ENCODE assay signal across 10 cellular contexts in the genomic region with DNA sequence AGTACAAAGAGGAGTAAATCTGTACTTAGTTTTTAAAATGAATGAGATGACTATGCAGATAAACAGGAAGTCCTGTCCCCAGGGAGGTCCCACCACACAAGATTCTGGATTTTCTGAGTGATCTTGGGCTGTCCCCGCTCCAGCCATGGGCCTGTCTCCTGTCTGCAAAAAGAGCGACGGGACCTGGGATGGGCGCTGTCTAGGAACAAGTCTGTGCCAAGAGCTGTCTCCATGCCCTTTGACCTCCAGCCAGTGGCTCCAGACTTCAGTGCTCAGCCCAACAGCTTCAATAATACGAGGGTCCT. TPM values are rescaled to one million over a fixed set of nuclear protein-coding genes. Genes with fewer than 3 reads are reported as not detected.
DNase-seq lines count a peak whose midpoint lies in the region; ATAC-seq and TF ChIP-seq lines count a peak whose summit lies in the region.
"Had no signal": no experiment of that assay in that cellular context is flagged by ENCODE, and none has a peak within 500 bp of the region (broad histone marks: within the 10 kb centered on the region; RNA-seq: fewer than 3 reads in every experiment).

No MANE protein-coding gene starts in this region.

- peaks cover 3 to 98% (median 63%) of the 10 kb centered on the region in 3 donors for H3K4me1 ChIP-seq in gastroesophageal sphincter
- peaks cover 30 to 87% (median 82%) of the 10 kb centered on the region in 5 donors for H3K4me1 ChIP-seq in subcutaneous abdominal adipose tissue (ENCODE audit: control insufficient read depth in 5 of 5, insufficient read depth in 5 of 5, low read length in 5 of 5)

- H3K27ac ChIP-seq in gastroesophageal sphincter (peak overlapping the region; percentile 52 to 98 (median 88)), subcutaneous abdominal adipose tissue (ENCODE audit: low read depth, low read length) (peak overlapping the region; percentile 80)
- H3K27ac ChIP-seq: SJCRH30 had no signal

- no peak overlapping the region for H3K9ac ChIP-seq in subcutaneous abdominal adipose tissue (ENCODE audit: low read length in 5 of 5)

- CTCF ChIA-PET in activated CD8-positive, alpha-beta memory T cell treated with anti-CD3 and anti-CD28 coated beads, Interleukin-2, amount 10 ng/mL, durations not matched to agents 7 days and 5 days (lab: Charles Lee): interaction anchor here (0.7 kb wide), 1 partner anchor 197 kb away, joined by 4 read pairs; no protein-coding TSS in a partner anchor
- CTCF ChIA-PET in activated CD8-positive, alpha-beta T cell treated with anti-CD3 and anti-CD28 coated beads, Interleukin-2, amount 10 ng/mL, durations not matched to agents 7 days and 5 days (lab: Charles Lee): interaction anchor here (0.9 kb wide), 1 partner anchor 259 kb away, joined by 3 read pairs; no protein-coding TSS in a partner anchor

- H3K4me3 ChIP-seq in gastroesophageal sphincter (no peak overlapping the region), subcutaneous abdominal adipose tissue (ENCODE audit: low read depth in 1 of 5, low read length in 5 of 5) (no peak overlapping the region)
- H3K4me3 ChIP-seq: SJCRH30 had no signal

- no peaks in the 10 kb centered on the region for H3K9me3 Mint-ChIP-seq in activated CD8-positive, alpha-beta memory T cell treated with anti-CD3 and anti-CD28 coated beads, Interleukin-2, amount 10 ng/mL, durations not matched to agents 7 days and 5 days (ENCODE audit: low read depth)
- no peaks in the 10 kb centered on the region for H3K9me3 Mint-ChIP-seq in activated CD8-positive, alpha-beta T cell treated with anti-CD3 and anti-CD28 coated beads, Interleukin-2, amount 10 ng/mL, durations not matched to agents 7 days and 5 days (ENCODE audit: insufficient read depth)

- H3K36me3 ChIP-seq in gastroesophageal sphincter (peaks cover 0 to 28% of the 10 kb centered on the region in 2 donors), subcutaneous abdominal adipose tissue (ENCODE audit: control insufficient read depth in 5 of 5, insufficient read depth in 5 of 5, low read length in 5 of 5) (peaks cover 0 to 35% (median 29%) of the 10 kb centered on the region in 5 donors)

- no peak for TF ChIP-seq POLR2A in gastroesophageal sphincter (IDR thresholded peaks at IDR 0.05)

- no peak for ATAC-seq in activated CD8-positive, alpha-beta memory T cell treated with anti-CD3 and anti-CD28 coated beads, Interleukin-2, amount 10 ng/mL, durations not matched to agents 7 days and 5 days
- no peak for ATAC-seq in activated CD8-positive, alpha-beta T cell treated with anti-CD3 and anti-CD28 coated beads, Interleukin-2, amount 10 ng/mL, durations not matched to agents 7 days and 5 days
- no peak for ATAC-seq in gastroesophageal sphincter

- POLR2A ChIA-PET in activated CD8-positive, alpha-beta T cell treated with anti-CD3 and anti-CD28 coated beads, Interleukin-2, amount 10 ng/mL, durations not matched to agents 7 days and 5 days (lab: Charles Lee): interaction anchor here (0.6 kb wide), 1 partner anchor 467 kb away, joined by 3 read pairs; a partner anchor contains a TSS

- H3K4me1 Mint-ChIP-seq in activated CD8-positive, alpha-beta memory T cell treated with anti-CD3 and anti-CD28 coated beads, Interleukin-2, amount 10 ng/mL, durations not matched to agents 7 days and 5 days: peaks cover 63% of the 10 kb centered on the region
- peaks cover 56% of the 10 kb centered on the region for H3K4me1 Mint-ChIP-seq in activated CD8-positive, alpha-beta T cell treated with anti-CD3 and anti-CD28 coated beads, Interleukin-2, amount 10 ng/mL, durations not matched to agents 7 days and 5 days (ENCODE audit: low read depth)

- no peak for DNase-seq in activated CD8-positive, alpha-beta memory T cell treated with anti-CD3 and anti-CD28 coated beads, Interleukin-2, amount 10 ng/mL, durations not matched to agents 7 days and 5 days
- no peak for DNase-seq in activated CD8-positive, alpha-beta memory T cell treated with anti-CD3 and anti-CD28 coated beads, Interleukin-2, amount 50 U/mL, for 4 hours
- DNase-seq in activated CD8-positive, alpha-beta T cell treated with anti-CD3 and anti-CD28 coated beads, Interleukin-2, amount 10 ng/mL, durations not matched to agents 7 days and 5 days: no peak
- DNase-seq in NCI-H2227 treated with DMSO at 0.1 percent for 48 hours (lab: John Stamatoyannopoulos, UW): no peak
- no peak for DNase-seq in HuH-7.5 (ENCODE audit: low spot score)
- DNase-seq in foreskin melanocyte: no peak
- DNase-seq: NCI-H1930, SJCRH30 had no signal

- no peak overlapping the region for H3K4me3 Mint-ChIP-seq in activated CD8-positive, alpha-beta memory T cell treated with anti-CD3 and anti-CD28 coated beads, Interleukin-2, amount 10 ng/mL, durations not matched to agents 7 days and 5 days
- H3K4me3 Mint-ChIP-seq in activated CD8-positive, alpha-beta T cell treated with anti-CD3 and anti-CD28 coated beads, Interleukin-2, amount 10 ng/mL, durations not matched to agents 7 days and 5 days: no peak overlapping the region

- 65% methylated on average over 2 of the region's 5 CpGs; no CpG with 5 or more reads in 1 of the 2 donors for WGBS in gastroesophageal sphincter (ENCODE audit: low coverage in 1 of 2), 2 donors

- H3K9me3 ChIP-seq in gastroesophageal sphincter (no peaks in the 10 kb centered on the region), subcutaneous abdominal adipose tissue (ENCODE audit: control insufficient read depth in 5 of 5, low read length in 5 of 5) (no peaks in the 10 kb centered on the region)
- H3K9me3 ChIP-seq: SJCRH30 had no signal

- no peaks in the 10 kb centered on the region for H3K27me3 Mint-ChIP-seq in activated CD8-positive, alpha-beta memory T cell treated with anti-CD3 and anti-CD28 coated beads, Interleukin-2, amount 10 ng/mL, durations not matched to agents 7 days and 5 days
- H3K27me3 Mint-ChIP-seq in activated CD8-positive, alpha-beta T cell treated with anti-CD3 and anti-CD28 coated beads, Interleukin-2, amount 10 ng/mL, durations not matched to agents 7 days and 5 days (ENCODE audit: low read depth): no peaks in the 10 kb centered on the region

- no peak for TF ChIP-seq EP300 in gastroesophageal sphincter (IDR thresholded peaks at IDR 0.05)

- peak overlapping the region; percentile 75 for H3K27ac Mint-ChIP-seq in activated CD8-positive, alpha-beta memory T cell treated with anti-CD3 and anti-CD28 coated beads, Interleukin-2, amount 10 ng/mL, durations not matched to agents 7 days and 5 days
- H3K27ac Mint-ChIP-seq in activated CD8-positive, alpha-beta T cell treated with anti-CD3 and anti-CD28 coated beads, Interleukin-2, amount 10 ng/mL, durations not matched to agents 7 days and 5 days: peak overlapping the region; percentile 80

- H3K36me3 Mint-ChIP-seq in activated CD8-positive, alpha-beta memory T cell treated with anti-CD3 and anti-CD28 coated beads, Interleukin-2, amount 10 ng/mL, durations not matched to agents 7 days and 5 days: peaks cover 2% of the 10 kb centered on the region
- peaks cover 23% of the 10 kb centered on the region for H3K36me3 Mint-ChIP-seq in activated CD8-positive, alpha-beta T cell treated with anti-CD3 and anti-CD28 coated beads, Interleukin-2, amount 10 ng/mL, durations not matched to agents 7 days and 5 days (ENCODE audit: low read depth)

- no peak for TF ChIP-seq CTCF in gastroesophageal sphincter (IDR thresholded peaks at IDR 0.05)

- H3K27me3 ChIP-seq in gastroesophageal sphincter (no peaks in the 10 kb centered on the region), subcutaneous abdominal adipose tissue (ENCODE audit: control insufficient read depth in 5 of 5, insufficient read depth in 4 of 5, low read length in 5 of 5) (no peaks in the 10 kb centered on the region)
- H3K27me3 ChIP-seq: SJCRH30 had no signal

RNA-seq across cellular contexts. Expression of a gene that starts 6.0 kb away (rescaled TPM):
- total RNA-seq in activated CD8-positive, alpha-beta memory T cell treated with anti-CD3 and anti-CD28 coated beads, Interleukin-2, amount 10 ng/mL, durations not matched to agents 7 days and 5 days: 100 to 1,000 TPM; 110 to 122 TPM
- total RNA-seq in activated CD8-positive, alpha-beta T cell treated with anti-CD3 and anti-CD28 coated beads, Interleukin-2, amount 10 ng/mL, durations not matched to agents 7 days and 5 days: 10 to 100 TPM; 74.7 to 82.9 TPM
- 10 to 100 TPM; 70.3 to 90.3 (median 80.0) TPM for total RNA-seq in gastroesophageal sphincter

RNA-seq across cellular contexts. Expression of a gene that starts 38.5 kb away (rescaled TPM):
- 10 to 100 TPM; 29.8 to 35.5 TPM for total RNA-seq in activated CD8-positive, alpha-beta memory T cell treated with anti-CD3 and anti-CD28 coated beads, Interleukin-2, amount 10 ng/mL, durations not matched to agents 7 days and 5 days
- 10 to 100 TPM; 30.8 to 31.4 TPM for total RNA-seq in activated CD8-positive, alpha-beta T cell treated with anti-CD3 and anti-CD28 coated beads, Interleukin-2, amount 10 ng/mL, durations not matched to agents 7 days and 5 days
- total RNA-seq in gastroesophageal sphincter: 100 to 1,000 TPM in 1 of 4 donors, 10 to 100 TPM in 3; 52.0 to 108 (median 64.9) TPM
